In genomic region chr9:26893030-26893676, GRCh38 we compare ENCODE assay signal across 1 cellular context.
TF ChIP-seq lines count a peak whose summit lies in the region.

No MANE protein-coding gene starts in this region.

TF ChIP-seq in HEK293, 187 proteins besides CTCF, POLR2A, EP300 and RAD21 (continued from another document):
- TF ChIP-seq REST (tag by site-specific recombination; IDR thresholded peaks at IDR 0.05) (no peak), ZNF558 (tag by site-specific recombination; IDR thresholded peaks at IDR 0.05) (no peak), ZNF704 (tag by site-specific recombination; IDR thresholded peaks at IDR 0.05) (no peak), SETDB1 (IDR thresholded peaks at IDR 0.05; ENCODE audit: insufficient read length, low read length) (peak; percentile 6), ZNF747 (tag by site-specific recombination; IDR thresholded peaks at IDR 0.05) (no peak), GLI4 (tag by site-specific recombination; IDR thresholded peaks at IDR 0.05) (no peak), SCRT1 (tag by site-specific recombination; IDR thresholded peaks at IDR 0.05; ENCODE audit: borderline replicate concordance) (no peak), ZNF335 (tag by site-specific recombination; conservative IDR thresholded peaks at IDR 0.05) (peak; percentile 53), ZNF521 (tag by site-specific recombination; IDR thresholded peaks at IDR 0.05) (no peak), ZBTB44 (tag by site-specific recombination; IDR thresholded peaks at IDR 0.05) (no peak)
TF ChIP-seq in HEK293: peak in this region for 3.
